9 cellular contexts compared by ENCODE assay signal in genomic region chr14:52695481-52696091, GRCh38. TPM values are rescaled to one million over a fixed set of nuclear protein-coding genes. Genes with fewer than 3 reads are reported as not detected.
DNase-seq lines count a peak whose midpoint lies in the region; ATAC-seq, FAIRE-seq and TF ChIP-seq lines count a peak whose summit lies in the region.
"Had no signal": no experiment of that assay in that cellular context is flagged by ENCODE, and none has a peak within 500 bp of the region (broad histone marks: within the 10 kb centered on the region; RNA-seq: fewer than 3 reads in every experiment).

A gene with protein sequence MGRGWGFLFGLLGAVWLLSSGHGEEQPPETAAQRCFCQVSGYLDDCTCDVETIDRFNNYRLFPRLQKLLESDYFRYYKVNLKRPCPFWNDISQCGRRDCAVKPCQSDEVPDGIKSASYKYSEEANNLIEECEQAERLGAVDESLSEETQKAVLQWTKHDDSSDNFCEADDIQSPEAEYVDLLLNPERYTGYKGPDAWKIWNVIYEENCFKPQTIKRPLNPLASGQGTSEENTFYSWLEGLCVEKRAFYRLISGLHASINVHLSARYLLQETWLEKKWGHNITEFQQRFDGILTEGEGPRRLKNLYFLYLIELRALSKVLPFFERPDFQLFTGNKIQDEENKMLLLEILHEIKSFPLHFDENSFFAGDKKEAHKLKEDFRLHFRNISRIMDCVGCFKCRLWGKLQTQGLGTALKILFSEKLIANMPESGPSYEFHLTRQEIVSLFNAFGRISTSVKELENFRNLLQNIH (minus strand): TSS chr14:52695558. CDS start chr14:52695481, 77 bp downstream.

- no peaks in the 10 kb centered on the region for H3K9me3 ChIP-seq in HepG2 (ENCODE audit: low read length)

- under 1% methylated on average over 8 of the region's 78 CpGs for WGBS in HepG2 (ENCODE audit: low lambda C conversion rate)

- no peak for FAIRE-seq in HepG2 (lab: Jason Lieb, UNC)
- FAIRE-seq: colon had no signal

- H3K9me3 Mint-ChIP-seq in activated CD4-positive, alpha-beta T cell treated with anti-CD3 and anti-CD28 coated beads, Interleukin-2, amount 10 ng/mL, durations not matched to agents 24 days and 14 days: no peaks in the 10 kb centered on the region
- no peaks in the 10 kb centered on the region for H3K9me3 Mint-ChIP-seq in dendritic cell treated with granulocyte-macrophage colony-stimulating factor and Interleukin-4, amounts not matched to agents 40 ng/mL and 50 ng/mL, for 4 days

- no peaks in the 10 kb centered on the region; a peak in 1 of 5 replicates for H3K27me3 ChIP-seq in HepG2 (ENCODE audit: control insufficient read depth in 1 of 2, insufficient read depth in 2 of 2, low read length in 2 of 2)

- peaks cover 77% of the 10 kb centered on the region for H3K4me1 ChIP-seq in HepG2 (ENCODE audit: insufficient read depth, low read length)

- TF ChIP-seq RAD21 in HepG2 (CRISPR knock-in tag; IDR thresholded peaks at IDR 0.05): peak; percentile 46

- in situ Hi-C loops in HepG2 (cut with HindIII; ENCODE audit: extremely low pct_ligation_motif_present, low pct_unique_long_range_greater_than_20kb): no loop called here

- POLR2A ChIA-PET in HepG2 (lab: Yijun Ruan, JAX): interaction anchor here (0.9 to 2.9 kb wide), 8 partner anchors 9 to 143 kb away, joined by 3 to 8 read pairs (median 6); partner anchors contain the start of genes GNPNAT1, GPR137C, PSMC6 and STYX

- CTCF ChIA-PET in HepG2 (lab: Yijun Ruan, JAX; ENCODE audit: low intra/inter-chr PET ratio, low total read pairs): no interaction called here

- H4K20me1 ChIP-seq in HepG2 (ENCODE audit: insufficient read depth, low read length): peaks cover 23% of the 10 kb centered on the region

- H3K27ac ChIP-seq in HepG2 (ENCODE audit: extremely low read length, insufficient read depth, low read length): peak within 1 kb of the TSS; percentile 80

- TF ChIP-seq POLR2A in HepG2 (IDR thresholded peaks at IDR 0.05; ENCODE audit: insufficient read depth in 1 of 2, low read depth in 2 of 2, low read length in 2 of 2): peak; percentile 34 to 59; a peak in 1 of 4 replicates

- peak; percentile 8; the same call in 1 of the 2 replicates for TF ChIP-seq CTCF in HepG2 (CRISPR knock-in tag; IDR thresholded peaks at IDR 0.05)

- DNase-seq in Ammon's horn (ENCODE audit: low spot score) (peak; percentile 73), NCI-H345 (lab: John Stamatoyannopoulos, UW) (peak; percentile 84), HepG2 (ENCODE audit: low spot score) (peak; percentile 50)
- DNase-seq in activated CD4-positive, alpha-beta T cell treated with anti-CD3 and anti-CD28 coated beads, Interleukin-2, amount 10 ng/mL, durations not matched to agents 24 days and 14 days: peak; percentile 92
- DNase-seq in stimulated activated CD4-positive, alpha-beta T cell treated with anti-CD3 and anti-CD28 coated beads, Interleukin-4, amount 100 ng/mL, for 1 hour: peak; percentile 68

- peak within 1 kb of the TSS; percentile 60 for H3K4me2 ChIP-seq in HepG2 (ENCODE audit: low read depth, low read length)

- TF ChIP-seq EP300 in HepG2 (IDR thresholded peaks at IDR 0.05; ENCODE audit: low read depth in 2 of 2, low read length in 2 of 2) (no peak), HepG2 (CRISPR knock-in tag; IDR thresholded peaks at IDR 0.05; ENCODE audit: borderline replicate concordance) (no peak)

- no TSS peak for BruUV-seq in HepG2 (replicated peaks; lab: Mats Ljungman, UMichigan)

- H3K4me3 ChIP-seq in HepG2 (replicated peaks in 1 of 3; ENCODE audit: insufficient read depth in 1 of 3, low read depth in 2 of 3, low read length in 3 of 3): peak within 1 kb of the TSS; percentile 75 to 90 (median 86)

- H3K4me3 Mint-ChIP-seq in activated CD4-positive, alpha-beta T cell treated with anti-CD3 and anti-CD28 coated beads, Interleukin-2, amount 10 ng/mL, durations not matched to agents 24 days and 14 days: peak within 1 kb of the TSS; percentile 96
- peak within 1 kb of the TSS; percentile 87 for H3K4me3 Mint-ChIP-seq in dendritic cell treated with granulocyte-macrophage colony-stimulating factor and Interleukin-4, amounts not matched to agents 40 ng/mL and 50 ng/mL, for 4 days

- no peaks in the 10 kb centered on the region for H3K27me3 Mint-ChIP-seq in activated CD4-positive, alpha-beta T cell treated with anti-CD3 and anti-CD28 coated beads, Interleukin-2, amount 10 ng/mL, durations not matched to agents 24 days and 14 days
- H3K27me3 Mint-ChIP-seq in dendritic cell treated with granulocyte-macrophage colony-stimulating factor and Interleukin-4, amounts not matched to agents 40 ng/mL and 50 ng/mL, for 4 days: no peaks in the 10 kb centered on the region

- peak within 1 kb of the TSS; percentile 82 for H3K9ac ChIP-seq in HepG2 (ENCODE audit: insufficient read depth, low read depth, low read length)

- no peaks in the 10 kb centered on the region for H3K36me3 ChIP-seq in HepG2 (replicated peaks in 1 of 2; ENCODE audit: control insufficient read depth in 1 of 2, insufficient read depth in 2 of 2, low read length in 2 of 2)

- intact Hi-C loops in activated CD4-positive, alpha-beta T cell treated with anti-CD3 and anti-CD28 coated beads, Interleukin-2, amount 10 ng/mL, durations not matched to agents 24 days and 14 days (cut with micrococcal nuclease): loop anchor here (1.0 to 10.0 kb wide), 3 partner anchors 34 to 459 kb away; partner anchors contain the start of genes DDHD1, GPR137C and TXNDC16
- intact Hi-C loops in dendritic cell treated with granulocyte-macrophage colony-stimulating factor and Interleukin-4, amounts not matched to agents 40 ng/mL and 50 ng/mL, for 4 days (cut with micrococcal nuclease): loop anchor here (1.0 to 10.0 kb wide), 3 partner anchors 12 to 381 kb away; partner anchors contain the start of genes GPR137C, PSMC6, PTGER2 and TXNDC16
- intact Hi-C loops in HepG2 (cut with micrococcal nuclease; ENCODE audit: unreplicated experiment): no loop called here

- no peak within 1 kb of the TSS for H2AFZ ChIP-seq in HepG2 (ENCODE audit: low read length)

- H3K27ac Mint-ChIP-seq in activated CD4-positive, alpha-beta T cell treated with anti-CD3 and anti-CD28 coated beads, Interleukin-2, amount 10 ng/mL, durations not matched to agents 24 days and 14 days: peak within 1 kb of the TSS; percentile 99
- peak within 1 kb of the TSS; percentile 92 for H3K27ac Mint-ChIP-seq in dendritic cell treated with granulocyte-macrophage colony-stimulating factor and Interleukin-4, amounts not matched to agents 40 ng/mL and 50 ng/mL, for 4 days

- peaks cover 46% of the 10 kb centered on the region for H3K79me2 ChIP-seq in HepG2 (ENCODE audit: insufficient read depth, low read length)

- H3K4me1 Mint-ChIP-seq in activated CD4-positive, alpha-beta T cell treated with anti-CD3 and anti-CD28 coated beads, Interleukin-2, amount 10 ng/mL, durations not matched to agents 24 days and 14 days: peaks cover 33% of the 10 kb centered on the region
- H3K4me1 Mint-ChIP-seq in dendritic cell treated with granulocyte-macrophage colony-stimulating factor and Interleukin-4, amounts not matched to agents 40 ng/mL and 50 ng/mL, for 4 days (ENCODE audit: low read depth): peaks cover 58% of the 10 kb centered on the region

- H3K36me3 Mint-ChIP-seq in activated CD4-positive, alpha-beta T cell treated with anti-CD3 and anti-CD28 coated beads, Interleukin-2, amount 10 ng/mL, durations not matched to agents 24 days and 14 days (ENCODE audit: low read depth): peaks cover 24% of the 10 kb centered on the region
- peaks cover 14% of the 10 kb centered on the region for H3K36me3 Mint-ChIP-seq in dendritic cell treated with granulocyte-macrophage colony-stimulating factor and Interleukin-4, amounts not matched to agents 40 ng/mL and 50 ng/mL, for 4 days (ENCODE audit: low read depth)

- ATAC-seq in GM19035 (IDR thresholded peaks at IDR 0.05; ENCODE audit: unreplicated experiment) (peak; percentile 73), HG03280 (IDR thresholded peaks at IDR 0.05; ENCODE audit: unreplicated experiment) (peak; percentile 71), HepG2 (peak; percentile 89)

TF ChIP-seq in HepG2, 621 proteins besides CTCF, POLR2A, EP300 and RAD21 (continues in another document):
- TF ChIP-seq FOXA1 (IDR thresholded peaks at IDR 0.05) (no peak), FOXA1 (CRISPR knock-in tag; IDR thresholded peaks at IDR 0.05) (no peak)

RNA-seq across cellular contexts. Expression of the gene that starts here (rescaled TPM):
- 170 and 171 TPM in 2 replicates for total RNA-seq in activated CD4-positive, alpha-beta T cell treated with anti-CD3 and anti-CD28 coated beads, Interleukin-2, amount 10 ng/mL, durations not matched to agents 24 days and 14 days
- total RNA-seq in HepG2 (2016; rRNA removed; fragmentation: Illumina TruSeq; extraction: Trizol): 39.5 and 60.3 TPM in 2 replicates
- 11.0 and 16.4 TPM in 2 replicates for total RNA-seq in HepG2 (2016; cell fraction: cytosol; rRNA removed; fragmentation: Illumina TruSeq; extraction: Trizol; ENCODE audit: low read depth)
- total RNA-seq in HepG2 (2016; cell fraction: insoluble cytoplasmic fraction; rRNA removed; fragmentation: Illumina TruSeq; extraction: Trizol): 39.4 and 62.3 TPM in 2 replicates
- 36.2 and 41.2 TPM in 2 replicates for total RNA-seq in HepG2 (2016; cell fraction: membrane; rRNA removed; fragmentation: Illumina TruSeq; extraction: Trizol)
- total RNA-seq in HepG2 (2016; cell fraction: nucleus; rRNA removed; fragmentation: Illumina TruSeq; extraction: Trizol): 68.5 and 75.0 TPM in 2 replicates
- 110 and 137 TPM in 2 replicates for polyA plus RNA-seq in HepG2 (2011; rRNA removed)
- polyA plus RNA-seq in HepG2 (2011; cell fraction: cytosol; rRNA removed): 61.7 and 85.2 TPM in 2 replicates
- polyA plus RNA-seq in HepG2 (2011; cell fraction: nucleus; rRNA removed): 36.3 and 40.5 TPM in 2 replicates
- 77.7 and 120 TPM in 2 replicates for polyA plus RNA-seq in HepG2 (2012)
- 10.9 and 16.5 TPM in 2 replicates for polyA plus RNA-seq in HepG2 (2016; cell fraction: cytosol; fragmentation: Illumina TruSeq; extraction: Trizol; ENCODE audit: low read depth)
- 34.8 and 35.0 TPM in 2 replicates for polyA plus RNA-seq in HepG2 (2016; cell fraction: insoluble cytoplasmic fraction; fragmentation: Illumina TruSeq; extraction: Trizol; ENCODE audit: low read depth)
- 19.1 and 21.8 TPM in 2 replicates for polyA plus RNA-seq in HepG2 (2016; cell fraction: membrane; fragmentation: Illumina TruSeq; extraction: Trizol; ENCODE audit: low read depth)
- 70.3 and 77.8 TPM in 2 replicates for polyA plus RNA-seq in HepG2 (2016; cell fraction: nucleus; fragmentation: Illumina TruSeq; extraction: Trizol; ENCODE audit: insufficient read depth, low read depth)
- 16.0 and 42.3 TPM in 2 replicates for polyA minus RNA-seq in HepG2 (2011; rRNA and poly(A)+ RNA removed; ENCODE audit: low replicate concordance)
- polyA minus RNA-seq in HepG2 (2011; cell fraction: cytosol; rRNA and poly(A)+ RNA removed): 97.0 and 156 TPM in 2 replicates
- 90.4 and 99.5 TPM in 2 replicates for polyA minus RNA-seq in HepG2 (2011; cell fraction: nucleus; rRNA and poly(A)+ RNA removed)

Comparison
In these comparisons a context has a peak if more than half of its experiments do, and no peak if none do; other contexts are left out.
1. Peak in every context shown above with its lines: DNase-seq, ATAC-seq, H3K4me3 ChIP-seq and H3K27ac ChIP-seq.